1 cellular context compared by ENCODE assay signal in genomic region chr22:41833369-41834004, GRCh38.
TF ChIP-seq lines count a peak whose summit lies in the region.

No MANE protein-coding gene starts in this region.

TF ChIP-seq in HepG2, 621 proteins besides CTCF, POLR2A, EP300 and RAD21 (continued from another document and continues in another):
- no peak for TF ChIP-seq TFE3 (CRISPR knock-in tag; IDR thresholded peaks at IDR 0.05)
- TF ChIP-seq ZNF558 (CRISPR knock-in tag; IDR thresholded peaks at IDR 0.05; ENCODE audit: borderline replicate concordance): peak; percentile 71; the same call in 1 of the 2 replicates
- peak; percentile 1 for TF ChIP-seq HNRNPLL (IDR thresholded peaks at IDR 0.05; ENCODE audit: low read depth, low read length, poor library complexity, severe bottlenecking)
- TF ChIP-seq ZNF883 (CRISPR knock-in tag; IDR thresholded peaks at IDR 0.05; ENCODE audit: not compliant biosample characterization): peak; percentile 30
- TF ChIP-seq MAFG (CRISPR knock-in tag; IDR thresholded peaks at IDR 0.05): no peak
- TF ChIP-seq MTA1 (CRISPR knock-in tag; IDR thresholded peaks at IDR 0.05; ENCODE audit: borderline replicate concordance): peak; percentile 53
- TF ChIP-seq ZNF607 (CRISPR knock-in tag; IDR thresholded peaks at IDR 0.05; ENCODE audit: borderline replicate concordance): 0 out of 2 replicates have a peak, but pooled peaks have one; percentile 57
- TF ChIP-seq RCOR2 (CRISPR knock-in tag; IDR thresholded peaks at IDR 0.05): no peak
- TF ChIP-seq ZNF230 (CRISPR knock-in tag; IDR thresholded peaks at IDR 0.05): peak; percentile 60; the same call in 1 of the 2 replicates
- TF ChIP-seq HDAC1 (CRISPR knock-in tag; IDR thresholded peaks at IDR 0.05): 0 out of 2 replicates have a peak, but pooled peaks have one; percentile 14
- TF ChIP-seq ZNF703 (CRISPR knock-in tag; IDR thresholded peaks at IDR 0.05; ENCODE audit: borderline replicate concordance): 0 out of 2 replicates have a peak, but pooled peaks have one; percentile 86
- peak; percentile 51 for TF ChIP-seq ZNF343 (CRISPR knock-in tag; IDR thresholded peaks at IDR 0.05)
- TF ChIP-seq SRSF1 (optimal IDR thresholded peaks at IDR 0.05; ENCODE audit: low read depth, low read length): peak; percentile 31
- 0 out of 2 replicates have a peak, but pooled peaks have one; percentile 49 for TF ChIP-seq E2F5 (CRISPR knock-in tag; conservative IDR thresholded peaks at IDR 0.05)
- peak; percentile 12 for TF ChIP-seq HOXA3 (CRISPR knock-in tag; IDR thresholded peaks at IDR 0.05)
- peak; percentile 71; the same call in 1 of the 2 replicates for TF ChIP-seq KAT7 (CRISPR knock-in tag; IDR thresholded peaks at IDR 0.05; ENCODE audit: borderline replicate concordance)
- TF ChIP-seq ARID4A (CRISPR knock-in tag; IDR thresholded peaks at IDR 0.05; ENCODE audit: borderline replicate concordance): peak; percentile 58; the same call in 1 of the 2 replicates
- peak; percentile 38; the same call in 1 of the 2 replicates for TF ChIP-seq HNF1B (CRISPR knock-in tag; IDR thresholded peaks at IDR 0.05)
- no peak for TF ChIP-seq ZNF143 (CRISPR knock-in tag; IDR thresholded peaks at IDR 0.05)
- TF ChIP-seq ZNF770 (CRISPR knock-in tag; IDR thresholded peaks at IDR 0.05): no peak
- TF ChIP-seq MTF2 (CRISPR knock-in tag; IDR thresholded peaks at IDR 0.05; ENCODE audit: borderline replicate concordance): 0 out of 2 replicates have a peak, but pooled peaks have one; percentile 16
- no peak for TF ChIP-seq ZNF619 (CRISPR knock-in tag; IDR thresholded peaks at IDR 0.05)
- TF ChIP-seq ZNF282 (IDR thresholded peaks at IDR 0.05; ENCODE audit: partially characterized antibody): no peak
- 0 out of 2 replicates have a peak, but pooled peaks have one; percentile 39 for TF ChIP-seq BATF2 (CRISPR knock-in tag; IDR thresholded peaks at IDR 0.05)
- peak; percentile 27; the same call in 1 of the 2 replicates for TF ChIP-seq ZMYM4 (CRISPR knock-in tag; IDR thresholded peaks at IDR 0.05)
- TF ChIP-seq ZNF800 (CRISPR knock-in tag; IDR thresholded peaks at IDR 0.05): 0 out of 2 replicates have a peak, but pooled peaks have one; percentile 5
- no peak for TF ChIP-seq TIGD3 (CRISPR knock-in tag; IDR thresholded peaks at IDR 0.05; ENCODE audit: borderline replicate concordance)
- TF ChIP-seq ZNF761 (CRISPR knock-in tag; conservative IDR thresholded peaks at IDR 0.05): no peak
- peak; percentile 45; the same call in 1 of the 2 replicates for TF ChIP-seq ZNF138 (CRISPR knock-in tag; IDR thresholded peaks at IDR 0.05; ENCODE audit: low read depth)
- peak; percentile 62 for TF ChIP-seq ZNF18 (CRISPR knock-in tag; IDR thresholded peaks at IDR 0.05; ENCODE audit: insufficient replicate concordance)
- peak; percentile 79 for TF ChIP-seq RBFOX2 (IDR thresholded peaks at IDR 0.05; ENCODE audit: low read depth, low read length)
- TF ChIP-seq CENPT (CRISPR knock-in tag; IDR thresholded peaks at IDR 0.05; ENCODE audit: low read depth): 0 out of 2 replicates have a peak, but pooled peaks have one; percentile 83
- peak; percentile 71 for TF ChIP-seq BORCS8-MEF2B (CRISPR knock-in tag; IDR thresholded peaks at IDR 0.05)
- peak; percentile 56; the same call in 1 of the 2 replicates for TF ChIP-seq KDM5B (CRISPR knock-in tag; IDR thresholded peaks at IDR 0.05; ENCODE audit: borderline replicate concordance)
- TF ChIP-seq ZNF280B (CRISPR knock-in tag; IDR thresholded peaks at IDR 0.05; ENCODE audit: borderline replicate concordance): peak; percentile 72; the same call in 1 of the 2 replicates
- peak; percentile 71 for TF ChIP-seq ZFY (CRISPR knock-in tag; IDR thresholded peaks at IDR 0.05)
- no peak for TF ChIP-seq ZNF556 (CRISPR knock-in tag; IDR thresholded peaks at IDR 0.05; ENCODE audit: borderline replicate concordance)
- TF ChIP-seq ZNF773 (CRISPR knock-in tag; IDR thresholded peaks at IDR 0.05; ENCODE audit: borderline replicate concordance): 0 out of 2 replicates have a peak, but pooled peaks have one; percentile 24
- TF ChIP-seq ZNF768 (CRISPR knock-in tag; IDR thresholded peaks at IDR 0.05): peak; percentile 43; the same call in 1 of the 2 replicates
- no peak for TF ChIP-seq PCBP1 (IDR thresholded peaks at IDR 0.05; ENCODE audit: borderline replicate concordance, low read depth, low read length)
- no peak; the same call in 1 of the 2 replicates for TF ChIP-seq MEIS1 (CRISPR knock-in tag; IDR thresholded peaks at IDR 0.05; ENCODE audit: borderline replicate concordance)
- TF ChIP-seq ATF3 (CRISPR knock-in tag; IDR thresholded peaks at IDR 0.05): 0 out of 2 replicates have a peak, but pooled peaks have one; percentile 4
